ENCODE assay signal across 34 cellular contexts in genomic region chr13:83077499-83077898, GRCh38.
"Had no signal": no experiment of that assay in that cellular context is flagged by ENCODE, and none has a peak within 500 bp of the region (broad histone marks: within the 10 kb centered on the region; RNA-seq: fewer than 3 reads in every experiment).

No MANE protein-coding gene starts in this region.

- H3K27ac ChIP-seq: adrenal gland, body of pancreas, brain microvascular endothelial cell, breast epithelium, WERI-Rb-1 had no signal

- ATAC-seq: activated CD4-positive, alpha-beta T cell treated with anti-CD3 and anti-CD28 coated beads for 36 hours; activated CD4-positive, CD25-positive, alpha-beta regulatory T cell treated with anti-CD3 and anti-CD28 coated beads, Interleukin-2, amount 50 U/mL, for 24 hours; activated CD8-positive, alpha-beta T cell treated with anti-CD3 and anti-CD28 coated beads for 36 hours; activated naive CD4-positive, alpha-beta T cell treated with anti-CD3 and anti-CD28 coated beads, Interleukin-2, amount 50 U/mL, for 72 hours; activated T-cell treated with anti-CD3 and anti-CD28 coated beads, Interleukin-2, amount 50 U/mL, for 4 hours; activated T-cell treated with anti-CD3 and anti-CD28 coated beads, Interleukin-2, amount 50 U/mL, for 72 hours; activated T-helper 17 cell treated with anti-CD3 and anti-CD28 coated beads, Interleukin-2, amount 50 U/mL, for 72 hours; body of pancreas; WTC11 had no signal

- H3K27me3 ChIP-seq: adrenal gland, body of pancreas, brain microvascular endothelial cell, breast epithelium had no signal

- DNase-seq: activated CD4-positive, alpha-beta memory T cell treated with anti-CD3 and anti-CD28 coated beads for 36 hours; activated CD4-positive, alpha-beta T cell treated with anti-CD3 and anti-CD28 coated beads for 1 hour; activated CD4-positive, alpha-beta T cell treated with anti-CD3 and anti-CD28 coated beads for 36 hours; activated CD4-positive, alpha-beta T cell treated with anti-CD3 and anti-CD28 coated beads, Interleukin-2, amount 10 ng/mL, durations not matched to agents 24 days and 14 days; activated CD4-positive, alpha-beta T cell treated with anti-CD3 and anti-CD28 coated beads, Interleukin-2, amount 50 U/mL, for 1 hour; activated CD4-positive, alpha-beta T cell treated with anti-CD3 and anti-CD28 coated beads, Interleukin-2, amount 50 U/mL, for 4 hours; activated CD4-positive, CD25-positive, alpha-beta regulatory T cell; activated CD8-positive, alpha-beta memory T cell treated with anti-CD3 and anti-CD28 coated beads, Interleukin-2, amount 50 U/mL, for 4 hours; activated CD8-positive, alpha-beta T cell treated with anti-CD3 and anti-CD28 coated beads for 36 hours; activated effector memory CD4-positive, alpha-beta T cell treated with anti-CD3 and anti-CD28 coated beads, Interleukin-2, amount 50 U/mL, for 16 hours; activated gamma-delta T cell treated with Interleukin-2 at 50 U/mL for 16 hours; activated naive CD4-positive, alpha-beta T cell; activated naive CD4-positive, alpha-beta T cell treated with anti-CD3 and anti-CD28 coated beads for 36 hours; activated naive CD4-positive, alpha-beta T cell treated with anti-CD3 and anti-CD28 coated beads, Interleukin-2, amount 50 U/mL, for 16 hours; activated naive CD8-positive, alpha-beta T cell treated with anti-CD3 and anti-CD28 coated beads for 36 hours; activated T-cell treated with anti-CD3 and anti-CD28 coated beads for 4 hours; activated T-cell treated with anti-CD3 and anti-CD28 coated beads, Interleukin-2, amount 50 U/mL, for 1 hour; activated T-cell treated with anti-CD3 and anti-CD28 coated beads, Interleukin-2, amount 50 U/mL, for 4 hours; activated T-cell treated with anti-CD3 and anti-CD28 coated beads, Interleukin-2, amount 50 U/mL, for 72 hours; adrenal gland; amniotic stem cell; aorta; body of pancreas; brain microvascular endothelial cell; cerebellar nuclear complex; T-helper 1 cell; T-helper 2 cell; T-helper 9 cell; WERI-Rb-1 had no signal

- H3K36me3 ChIP-seq: adrenal gland, brain microvascular endothelial cell, breast epithelium, WERI-Rb-1 had no signal

- H3K4me3 ChIP-seq: adrenal gland, body of pancreas, breast epithelium had no signal

- H3K4me1 ChIP-seq: adrenal gland, body of pancreas, breast epithelium had no signal

- H3K9me3 ChIP-seq: adrenal gland, breast epithelium had no signal
